24 cellular contexts compared by ENCODE assay signal in genomic region chr14:93868165-93868564, GRCh38. TPM values are rescaled to one million over a fixed set of nuclear protein-coding genes. Genes with fewer than 3 reads are reported as not detected.
A peak's percentile ranks its signal among the peaks of the same experiment; 100 is the strongest.
DNase-seq lines count a peak whose midpoint lies in the region.
"Had no signal": no experiment of that assay in that cellular context is flagged by ENCODE, and none has a peak within 500 bp of the region (broad histone marks: within the 10 kb centered on the region; RNA-seq: fewer than 3 reads in every experiment).

No MANE protein-coding gene starts in this region.

- peak; percentile 22 for DNase-seq in activated effector memory CD4-positive, alpha-beta T cell treated with anti-CD3 and anti-CD28 coated beads, Interleukin-2, amount 50 U/mL, for 16 hours
- no peak for DNase-seq in activated effector memory CD4-positive, alpha-beta T cell treated with Interleukin-2 at 50 U/mL for 16 hours
- DNase-seq in mesenteric fat pad (ENCODE audit: low spot score) (peak; percentile 41), iPS-NIHi11 (ENCODE audit: low spot score) (no peak), hypothalamus (lab: John Stamatoyannopoulos, UW) (no peak)
- DNase-seq: 8988T; ACHN; BE2C; C1 segment of cervical spinal cord; CD4-positive, alpha-beta memory T cell; CD4-positive, CD25-positive, alpha-beta regulatory T cell; CD8-positive, alpha-beta memory T cell; COR-L47; DMS 273 treated with DMSO at 0.1 percent for 48 hours; DMS153; DMS53; DMS79; DND-41; EL; GDM1 had no signal

RNA-seq across cellular contexts. Expression of gene FAM181A, which starts 59.0 kb away (rescaled TPM):
- not detected for total RNA-seq in mesenteric fat pad
- total RNA-seq: A673; CD4-positive, alpha-beta memory T cell; CD4-positive, CD25-positive, alpha-beta regulatory T cell; CD8-positive, alpha-beta memory T cell; Daoy; G401; GM12878 had no signal

Comparison
In these comparisons a context has a peak if more than half of its experiments do, and no peak if none do; other contexts are left out.
1. DNase-seq: peak in activated effector memory CD4-positive, alpha-beta T cell treated with anti-CD3 and anti-CD28 coated beads, Interleukin-2, amount 50 U/mL, for 16 hours (single experiment) and mesenteric fat pad (single experiment); none in activated effector memory CD4-positive, alpha-beta T cell treated with Interleukin-2 at 50 U/mL for 16 hours (single experiment), iPS-NIHi11 (single experiment) and hypothalamus (0 of 51).